ENCODE assay signal across 20 cellular contexts in the genomic region with DNA sequence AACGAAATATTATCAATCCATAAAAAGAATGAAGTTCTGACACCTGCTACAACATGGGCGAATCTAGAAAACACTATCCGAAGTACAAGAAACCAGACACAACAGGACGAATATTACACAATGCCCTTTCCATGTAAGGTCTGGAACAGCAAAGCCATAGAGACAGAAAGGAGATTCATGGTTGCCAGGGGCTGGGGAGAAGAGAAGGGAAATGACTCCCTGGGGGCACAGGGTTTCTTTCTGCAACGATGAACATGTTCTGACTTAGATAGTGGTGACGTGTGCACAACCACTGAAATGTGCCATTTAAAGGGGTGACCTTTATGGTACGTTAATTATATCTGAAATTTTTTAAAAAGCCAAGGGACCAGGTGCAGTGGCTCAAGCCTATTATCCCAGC. TPM values are rescaled to one million over a fixed set of nuclear protein-coding genes. Genes with fewer than 3 reads are reported as not detected.
A peak's percentile ranks its signal among the peaks of the same experiment; 100 is the strongest.
DNase-seq lines count a peak whose midpoint lies in the region; ATAC-seq and TF ChIP-seq lines count a peak whose summit lies in the region.
"Had no signal": no experiment of that assay in that cellular context is flagged by ENCODE, and none has a peak within 500 bp of the region (broad histone marks: within the 10 kb centered on the region; RNA-seq: fewer than 3 reads in every experiment).

No MANE protein-coding gene starts in this region.

- no peaks in the 10 kb centered on the region for H3K9me3 ChIP-seq in uterus
- H3K9me3 ChIP-seq: SJCRH30 had no signal

- peaks cover 2% of the 10 kb centered on the region for H3K4me1 Mint-ChIP-seq in activated naive CD4-positive, alpha-beta T cell treated with anti-CD3 and anti-CD28 coated beads, Interleukin-2, amount 10 ng/mL, durations not matched to agents 7 days and 5 days
- H3K4me1 Mint-ChIP-seq: B cell; CD4-positive, CD25-positive, alpha-beta regulatory T cell had no signal

- no peak for TF ChIP-seq CTCF in uterus (IDR thresholded peaks at IDR 0.05)

- intact Hi-C loops in uterus (cut with DNase I; ENCODE audit: low total_unique reads) = no loop called here

- CTCF ChIA-PET in activated naive CD4-positive, alpha-beta T cell treated with anti-CD3 and anti-CD28 coated beads, Interleukin-2, amount 10 ng/mL, durations not matched to agents 7 days and 5 days (lab: Charles Lee) = no interaction called here

- ATAC-seq in HG03135 (IDR thresholded peaks at IDR 0.05; ENCODE audit: unreplicated experiment) (no peak), GM21360 (IDR thresholded peaks at IDR 0.05; ENCODE audit: unreplicated experiment) (no peak)
- ATAC-seq: Panc1 had no signal

- no peak overlapping the region for H3K4me3 ChIP-seq in uterus
- H3K4me3 ChIP-seq: SJCRH30 had no signal

- no peaks in the 10 kb centered on the region for H3K27me3 ChIP-seq in uterus
- H3K27me3 ChIP-seq: SJCRH30 had no signal

- H3K9me3 Mint-ChIP-seq in activated naive CD4-positive, alpha-beta T cell treated with anti-CD3 and anti-CD28 coated beads, Interleukin-2, amount 10 ng/mL, durations not matched to agents 7 days and 5 days = no peaks in the 10 kb centered on the region

- peaks cover 11% of the 10 kb centered on the region for H3K27me3 Mint-ChIP-seq in activated naive CD4-positive, alpha-beta T cell treated with anti-CD3 and anti-CD28 coated beads, Interleukin-2, amount 10 ng/mL, durations not matched to agents 7 days and 5 days
- H3K27me3 Mint-ChIP-seq: B cell; CD4-positive, CD25-positive, alpha-beta regulatory T cell had no signal

- no peaks in the 10 kb centered on the region for H3K36me3 Mint-ChIP-seq in activated naive CD4-positive, alpha-beta T cell treated with anti-CD3 and anti-CD28 coated beads, Interleukin-2, amount 10 ng/mL, durations not matched to agents 7 days and 5 days
- H3K36me3 Mint-ChIP-seq: CD4-positive, CD25-positive, alpha-beta regulatory T cell had no signal

- H3K27ac Mint-ChIP-seq in activated naive CD4-positive, alpha-beta T cell treated with anti-CD3 and anti-CD28 coated beads, Interleukin-2, amount 10 ng/mL, durations not matched to agents 7 days and 5 days = peak overlapping the region; percentile 33
- H3K27ac Mint-ChIP-seq: B cell; CD4-positive, CD25-positive, alpha-beta regulatory T cell had no signal

- H3K36me3 ChIP-seq in uterus = no peaks in the 10 kb centered on the region
- H3K36me3 ChIP-seq: SJCRH30 had no signal

- DNase-seq in activated naive CD4-positive, alpha-beta T cell treated with anti-CD3 and anti-CD28 coated beads, Interleukin-2, amount 10 ng/mL, durations not matched to agents 7 days and 5 days = no peak
- DNase-seq in activated naive CD4-positive, alpha-beta T cell treated with Interleukin-2 at 50 U/mL for 16 hours = no peak
- DNase-seq in amniotic epithelial cell (ENCODE audit: low read depth) (peak; percentile 63), foreskin melanocyte (peak; percentile 34), uterus (no peak)
- DNase-seq: CD4-positive, CD25-positive, alpha-beta regulatory T cell; EL; GF-D8; Kasumi-1; NCI-H1092; NCI-H1436 treated with DMSO at 0.1 percent for 48 hours; NCI-H2029; NCI-H446 treated with DMSO at 0.1 percent for 48 hours; NCI-H774; SJCRH30; T-helper 1 cell had no signal

- H3K4me1 ChIP-seq in uterus = no peaks in the 10 kb centered on the region
- H3K4me1 ChIP-seq: SJCRH30 had no signal

- no peak overlapping the region for H3K27ac ChIP-seq in uterus
- H3K27ac ChIP-seq: SJCRH30 had no signal

- TF ChIP-seq POLR2A in uterus (IDR thresholded peaks at IDR 0.05) = no peak

- no peak overlapping the region for H3K4me3 Mint-ChIP-seq in activated naive CD4-positive, alpha-beta T cell treated with anti-CD3 and anti-CD28 coated beads, Interleukin-2, amount 10 ng/mL, durations not matched to agents 7 days and 5 days
- H3K4me3 Mint-ChIP-seq: B cell had no signal

RNA-seq across cellular contexts. Expression of a gene that starts 28.3 kb away (rescaled TPM):
- total RNA-seq in uterus = 1 to 10 TPM in 2 of 4 donors, under 1 TPM in 1, not detected in 1; 0.26 to 7.0 (median 2.4) TPM
- total RNA-seq: B cell; CD4-positive, CD25-positive, alpha-beta regulatory T cell; SJCRH30 had no signal

RNA-seq across cellular contexts. Expression of a gene that starts 48.9 kb away (rescaled TPM):
- 1 to 10 TPM; 3.5 to 8.7 (median 4.8) TPM for total RNA-seq in uterus
- total RNA-seq: B cell had no signal

Comparison
In these comparisons a context has a peak if more than half of its experiments do, and no peak if none do; other contexts are left out.
1. DNase-seq: peak in amniotic epithelial cell (single experiment) and foreskin melanocyte (single experiment); none in activated naive CD4-positive, alpha-beta T cell treated with anti-CD3 and anti-CD28 coated beads, Interleukin-2, amount 10 ng/mL, durations not matched to agents 7 days and 5 days (single experiment), activated naive CD4-positive, alpha-beta T cell treated with Interleukin-2 at 50 U/mL for 16 hours (single experiment) and uterus (0 of 2).